ENCODE assay signal across 9 cellular contexts in the genomic region with DNA sequence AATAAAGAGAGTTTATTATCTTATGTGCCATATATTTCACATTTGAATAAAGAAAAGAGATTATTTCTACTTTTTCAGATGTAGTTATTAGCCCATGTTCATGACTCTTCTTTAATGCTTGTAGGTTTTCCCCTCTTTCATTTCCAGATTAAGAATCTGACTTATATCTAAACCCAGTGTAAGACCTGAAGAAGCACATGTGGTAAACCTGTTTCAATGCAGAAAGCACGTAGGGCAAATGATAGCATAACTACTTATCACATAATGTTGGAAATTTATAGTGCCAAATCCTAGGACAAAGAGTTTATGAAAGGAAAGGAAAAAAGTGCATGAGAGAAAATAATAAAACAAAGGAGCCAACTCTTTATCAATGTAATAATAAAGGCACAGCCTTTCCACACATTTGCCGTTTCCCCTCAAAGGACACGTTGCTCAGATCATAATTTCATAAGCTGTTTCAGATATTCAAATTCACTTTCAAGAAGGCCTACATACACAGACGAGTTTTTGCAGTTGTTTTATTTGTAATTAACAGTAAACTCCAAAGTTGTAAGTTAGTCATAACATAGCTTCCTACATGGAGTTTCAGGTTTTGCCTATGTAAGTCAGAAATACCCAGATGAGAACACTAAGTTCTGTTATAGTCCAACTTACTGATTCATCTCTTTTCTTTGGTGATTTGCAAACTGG.
DNase-seq lines count a peak whose midpoint lies in the region; ATAC-seq, FAIRE-seq and TF ChIP-seq lines count a peak whose summit lies in the region.
"Had no signal": no experiment of that assay in that cellular context is flagged by ENCODE, and none has a peak within 500 bp of the region (broad histone marks: within the 10 kb centered on the region; RNA-seq: fewer than 3 reads in every experiment).

No MANE protein-coding gene starts in this region.

- dilution Hi-C loops in keratinocyte (cut with MboI; ENCODE audit: extremely low pct_ligation_motif_present, low sequenced_read_pairs) = no loop called here

- TF ChIP-seq POLR2A in ovary (IDR thresholded peaks at IDR 0.05) = no peak

- H3K36me3 ChIP-seq in keratinocyte (ENCODE audit: control insufficient read depth in 2 of 2, extremely low read depth in 1 of 2, insufficient read depth in 2 of 2, low read length in 2 of 2) (no peaks in the 10 kb centered on the region), ovary (no peaks in the 10 kb centered on the region), mesendoderm (ENCODE audit: control insufficient read depth, insufficient read depth, low read length) (no peaks in the 10 kb centered on the region)

- CTCF ChIA-PET in activated CD4-positive, alpha-beta T cell treated with anti-CD3 and anti-CD28 coated beads, Interleukin-2, amount 10 ng/mL, durations not matched to agents 7 days and 5 days (lab: Charles Lee) = interaction anchor here (0.6 to 1.5 kb wide), 3 partner anchors 9 to 32 kb away, joined by 3 to 5 read pairs (median 3); no protein-coding TSS in a partner anchor

- no peak overlapping the region for H2BK15ac ChIP-seq in mesendoderm (replicated peaks; ENCODE audit: low read depth)

- H3K27ac ChIP-seq in keratinocyte (ENCODE audit: control insufficient read depth, insufficient read depth, low read length) = no peak overlapping the region
- H3K27ac ChIP-seq in ovary = no peak overlapping the region
- H3K27ac ChIP-seq in mesendoderm (ENCODE audit: low read depth, low read length) = no peak overlapping the region

- H3K4me3 Mint-ChIP-seq in activated CD4-positive, alpha-beta T cell treated with anti-CD3 and anti-CD28 coated beads, Interleukin-2, amount 10 ng/mL, durations not matched to agents 7 days and 5 days = no peak overlapping the region

- FAIRE-seq in keratinocyte (lab: Jason Lieb, UNC) = peak; percentile 41

- no peak overlapping the region for H2AFZ ChIP-seq in keratinocyte (ENCODE audit: control insufficient read depth, low read length)

- ATAC-seq in GM21447 (IDR thresholded peaks at IDR 0.05; ENCODE audit: unreplicated experiment) (peak; percentile 94), HG03103 (IDR thresholded peaks at IDR 0.05; ENCODE audit: low read depth, unreplicated experiment) (peak; percentile 92)

- H3K9me3 ChIP-seq in keratinocyte (ENCODE audit: control insufficient read depth, low read depth, low read length) (no peaks in the 10 kb centered on the region), ovary (no peaks in the 10 kb centered on the region)

- H3K27me3 ChIP-seq in keratinocyte (ENCODE audit: control insufficient read depth, extremely low read depth, insufficient read depth, low read length) (no peaks in the 10 kb centered on the region), ovary (peaks cover 2% of the 10 kb centered on the region), mesendoderm (ENCODE audit: insufficient read depth, low read length, poor library complexity) (no peaks in the 10 kb centered on the region)

- H3K27ac Mint-ChIP-seq in activated CD4-positive, alpha-beta T cell treated with anti-CD3 and anti-CD28 coated beads, Interleukin-2, amount 10 ng/mL, durations not matched to agents 7 days and 5 days = peak overlapping the region; percentile 26

- POLR2A ChIA-PET in activated CD4-positive, alpha-beta T cell treated with anti-CD3 and anti-CD28 coated beads, Interleukin-2, amount 10 ng/mL, durations not matched to agents 7 days and 5 days (lab: Charles Lee) = interaction anchor here (0.6 to 0.7 kb wide), 2 partner anchors 266 to 286 kb away, joined by 5 to 6 read pairs; no protein-coding TSS in a partner anchor

- TF ChIP-seq EP300 in ovary (IDR thresholded peaks at IDR 0.05) = no peak

- H3K27me3 Mint-ChIP-seq in activated CD4-positive, alpha-beta T cell treated with anti-CD3 and anti-CD28 coated beads, Interleukin-2, amount 10 ng/mL, durations not matched to agents 7 days and 5 days = peaks cover 2% of the 10 kb centered on the region

- no peaks in the 10 kb centered on the region for H3K9me3 Mint-ChIP-seq in activated CD4-positive, alpha-beta T cell treated with anti-CD3 and anti-CD28 coated beads, Interleukin-2, amount 10 ng/mL, durations not matched to agents 7 days and 5 days

- H4K5ac ChIP-seq in mesendoderm (ENCODE audit: low read length) = no peak overlapping the region

- H3K4me3 ChIP-seq in keratinocyte (ENCODE audit: control insufficient read depth in 2 of 3, extremely low read depth in 1 of 3, insufficient read depth in 2 of 3, low read depth in 1 of 3, low read length in 3 of 3) = no peak overlapping the region
- no peak overlapping the region for H3K4me3 ChIP-seq in ovary
- no peak overlapping the region for H3K4me3 ChIP-seq in mesendoderm (ENCODE audit: low read length)

- intact Hi-C loops in ovary (cut with DNase I) = no loop called here

- no peak overlapping the region for H2AK5ac ChIP-seq in mesendoderm (ENCODE audit: low read length)

- no peak overlapping the region for H2BK120ac ChIP-seq in mesendoderm (ENCODE audit: low read depth, low read length)

- no peak overlapping the region for H2BK5ac ChIP-seq in mesendoderm (ENCODE audit: low read length)

- no peaks in the 10 kb centered on the region for H3K79me1 ChIP-seq in mesendoderm (ENCODE audit: low read length)

- no peak overlapping the region for H3K4me2 ChIP-seq in keratinocyte (ENCODE audit: control insufficient read depth, extremely low read depth, insufficient read depth, low read depth, low read length)
- H3K4me2 ChIP-seq in mesendoderm (ENCODE audit: low read length) = no peak overlapping the region

- TF ChIP-seq CTCF in keratinocyte (optimal IDR thresholded peaks at IDR 0.05 in 1 of 3, IDR thresholded peaks at IDR 0.05 in 1 of 3, conservative IDR thresholded peaks at IDR 0.05 in 1 of 3; ENCODE audit: extremely low read depth in 1 of 3, insufficient read depth in 2 of 3, low read length in 3 of 3) = no peak
- TF ChIP-seq CTCF in ovary (IDR thresholded peaks at IDR 0.05) = no peak

- no peak overlapping the region for H3K23ac ChIP-seq in mesendoderm (ENCODE audit: low read length)

- no peak overlapping the region for H3K56ac ChIP-seq in mesendoderm (ENCODE audit: low read length)

- WGBS in ovary, 3 donors = 27 to 56% (median 32%) methylated on average over 4 of the region's 4 CpGs
- WGBS in mesendoderm (ENCODE audit: extremely low coverage, insufficient coverage, low lambda C conversion rate) = no CpG with 5 or more reads among the region's 4 CpGs

- H3K36me3 Mint-ChIP-seq in activated CD4-positive, alpha-beta T cell treated with anti-CD3 and anti-CD28 coated beads, Interleukin-2, amount 10 ng/mL, durations not matched to agents 7 days and 5 days (ENCODE audit: low read depth) = no peaks in the 10 kb centered on the region

- H4K8ac ChIP-seq in mesendoderm (ENCODE audit: low read depth, low read length) = no peak overlapping the region

- H3K79me2 ChIP-seq in keratinocyte (ENCODE audit: control insufficient read depth, insufficient read depth, low read length) = no peaks in the 10 kb centered on the region
- H3K79me2 ChIP-seq in mesendoderm (ENCODE audit: control insufficient read depth, insufficient read depth, low read length) = no peaks in the 10 kb centered on the region

- H3K9ac ChIP-seq in keratinocyte (ENCODE audit: control insufficient read depth, extremely low read depth, insufficient read depth, low read length) (no peak overlapping the region), mesendoderm (ENCODE audit: low read length) (no peak overlapping the region)

- no peak for DNase-seq in activated CD4-positive, alpha-beta T cell treated with anti-CD3 and anti-CD28 coated beads, Interleukin-2, amount 10 ng/mL, durations not matched to agents 7 days and 5 days
- no peak for DNase-seq in activated CD4-positive, alpha-beta T cell treated with anti-CD3 and anti-CD28 coated beads for 48 hours
- DNase-seq in keratinocyte (ENCODE audit: low read depth, low spot score) = no peak
- DNase-seq in ovary = no peak
- DNase-seq in inferior parietal cortex (ENCODE audit: extremely low spot score) = no peak
- no peak for DNase-seq in mesendoderm
- DNase-seq: NCI-H2171 had no signal

- no peaks in the 10 kb centered on the region for H4K20me1 ChIP-seq in keratinocyte (ENCODE audit: control insufficient read depth, extremely low read depth, insufficient read depth, low read length)

- no peaks in the 10 kb centered on the region for H3K4me1 ChIP-seq in keratinocyte (ENCODE audit: control insufficient read depth, extremely low read depth, insufficient read depth, low read length)
- no peaks in the 10 kb centered on the region for H3K4me1 ChIP-seq in ovary (ENCODE audit: insufficient read depth)
- no peaks in the 10 kb centered on the region for H3K4me1 ChIP-seq in mesendoderm (ENCODE audit: control insufficient read depth, low read depth, low read length)

- no peak overlapping the region for H3K18ac ChIP-seq in mesendoderm (ENCODE audit: low read length)

- peaks cover 17% of the 10 kb centered on the region for H3K4me1 Mint-ChIP-seq in activated CD4-positive, alpha-beta T cell treated with anti-CD3 and anti-CD28 coated beads, Interleukin-2, amount 10 ng/mL, durations not matched to agents 7 days and 5 days

- H3K9me1 ChIP-seq in keratinocyte (ENCODE audit: control insufficient read depth, extremely low read depth, insufficient read depth, low read length) = no peaks in the 10 kb centered on the region

- H3K4ac ChIP-seq in mesendoderm (ENCODE audit: low read depth, low read length) = no peak overlapping the region
